22 cellular contexts compared by ENCODE assay signal in genomic region chr6:142518761-142519160, GRCh38.
DNase-seq lines count a peak whose midpoint lies in the region; ATAC-seq, FAIRE-seq and TF ChIP-seq lines count a peak whose summit lies in the region.
"Had no signal": no experiment of that assay in that cellular context is flagged by ENCODE, and none has a peak within 500 bp of the region (broad histone marks: within the 10 kb centered on the region; RNA-seq: fewer than 3 reads in every experiment).

No MANE protein-coding gene starts in this region.

- no peak overlapping the region for H3K4me3 ChIP-seq in mammary epithelial cell (replicated peaks in 1 of 3; ENCODE audit: insufficient read depth in 1 of 3, low read depth in 2 of 3, low read length in 3 of 3)
- no peak overlapping the region for H3K4me3 ChIP-seq in breast epithelium
- no peak overlapping the region for H3K4me3 ChIP-seq in bronchial epithelial cell (ENCODE audit: low read depth, low read length)
- H3K4me3 ChIP-seq: SK-N-MC had no signal

- TF ChIP-seq CTCF in mammary epithelial cell (conservative IDR thresholded peaks at IDR 0.05 in 1 of 2, IDR thresholded peaks at IDR 0.05 in 1 of 2; ENCODE audit: extremely low read depth in 1 of 2, insufficient read depth in 1 of 2, low read depth in 1 of 2, low read length in 2 of 2): no peak
- TF ChIP-seq CTCF in breast epithelium (IDR thresholded peaks at IDR 0.05): no peak
- TF ChIP-seq CTCF in bronchial epithelial cell (IDR thresholded peaks at IDR 0.05; ENCODE audit: insufficient read depth, low read length, severe bottlenecking): no peak

- H3K27ac Mint-ChIP-seq in T-cell: no peak overlapping the region
- H3K27ac Mint-ChIP-seq: B cell; CD4-positive, alpha-beta T cell had no signal

- H3K36me3 ChIP-seq in mammary epithelial cell (ENCODE audit: insufficient read depth, low read length): no peaks in the 10 kb centered on the region
- no peaks in the 10 kb centered on the region for H3K36me3 ChIP-seq in breast epithelium
- no peaks in the 10 kb centered on the region for H3K36me3 ChIP-seq in bronchial epithelial cell (ENCODE audit: control insufficient read depth, insufficient read depth, low read length)

- ATAC-seq in T-cell (replicated peaks in 1 of 4) (no peak), GM21447 (IDR thresholded peaks at IDR 0.05; ENCODE audit: unreplicated experiment) (no peak), HG02973 (IDR thresholded peaks at IDR 0.05; ENCODE audit: unreplicated experiment) (no peak)

- no peaks in the 10 kb centered on the region for H3K27me3 ChIP-seq in mammary epithelial cell (ENCODE audit: insufficient read depth, low read length)
- no peaks in the 10 kb centered on the region for H3K27me3 ChIP-seq in breast epithelium
- H3K27me3 ChIP-seq in bronchial epithelial cell (ENCODE audit: control insufficient read depth, insufficient read depth, low read length): no peaks in the 10 kb centered on the region

- H3K4me1 ChIP-seq in mammary epithelial cell (ENCODE audit: insufficient read depth, low read length) (peaks cover 9% of the 10 kb centered on the region), breast epithelium (no peaks in the 10 kb centered on the region)

- H3K27me3 Mint-ChIP-seq in T-cell: peaks cover 0 to 1% of the 10 kb centered on the region in 2 donors
- H3K27me3 Mint-ChIP-seq: CD4-positive, alpha-beta T cell had no signal

- FAIRE-seq in bronchial epithelial cell (lab: Jason Lieb, UNC): peak; percentile 7
- FAIRE-seq: G401.6, GM18507 had no signal

- no peaks in the 10 kb centered on the region for H3K36me3 Mint-ChIP-seq in T-cell

- peak overlapping the region; percentile 92 for H2AFZ ChIP-seq in mammary epithelial cell (ENCODE audit: low read depth, low read length)

- in situ Hi-C loops in mammary epithelial cell (cut with MboI; ENCODE audit: low sequenced_read_pairs in 2 of 2): no loop called here

- H3K4me2 ChIP-seq in mammary epithelial cell (ENCODE audit: insufficient read depth, low read depth, low read length): peak overlapping the region; percentile 37

- no peaks in the 10 kb centered on the region for H3K79me2 ChIP-seq in mammary epithelial cell (ENCODE audit: insufficient read depth, low read length)

- 16% methylated on average over 4 of the region's 4 CpGs for WGBS in mammary epithelial cell (ENCODE audit: low coverage, missing lambda C conversion rate)

- no peak overlapping the region for H3K9ac ChIP-seq in mammary epithelial cell (ENCODE audit: insufficient read depth, low read length)

- H3K4me1 Mint-ChIP-seq in T-cell: peaks cover 0 to 19% (median 0%) of the 10 kb centered on the region in 3 donors
- H3K4me1 Mint-ChIP-seq: B cell had no signal

- no TSS peak for BruUV-seq in mammary epithelial cell (replicated peaks; lab: Mats Ljungman, UMichigan)

- no peaks in the 10 kb centered on the region for H4K20me1 ChIP-seq in mammary epithelial cell (ENCODE audit: insufficient read depth, low read length)

- no peak overlapping the region for H3K27ac ChIP-seq in mammary epithelial cell (ENCODE audit: insufficient read depth, low read depth, low read length)
- H3K27ac ChIP-seq in breast epithelium: no peak overlapping the region
- H3K27ac ChIP-seq: SK-N-MC had no signal

- TF ChIP-seq POLR2A in breast epithelium (IDR thresholded peaks at IDR 0.05): no peak

- POLR2A ChIA-PET in T-cell (lab: Charles Lee): no interaction called here

- H3K4me3 Mint-ChIP-seq in T-cell: no peak overlapping the region
- H3K4me3 Mint-ChIP-seq: B cell; CD4-positive, alpha-beta T cell had no signal

- intact Hi-C loops in mammary epithelial cell (cut with micrococcal nuclease): no loop called here
- intact Hi-C loops in breast epithelium (cut with DNase I; ENCODE audit: low total_unique reads): no loop called here

- DNase-seq in mammary epithelial cell (no peak), breast epithelium (ENCODE audit: low spot score in 2 of 2) (no peak), NCI-H82 (lab: John Stamatoyannopoulos, UW) (peak; percentile 95), bronchial epithelial cell (ENCODE audit: low read depth) (no peak), T-cell (no peak)
- no peak for DNase-seq in activated effector memory CD4-positive, alpha-beta T cell treated with Interleukin-2 at 50 U/mL for 16 hours
- DNase-seq: CD4-positive, alpha-beta T cell; COR-L47; Karpas-422; MV-4-11; NCI-H2081 treated with DMSO at 0.1 percent for 48 hours; NCI-H226; OCI-M1; Right ventricle myocardium superior; SW 1271; T-helper 2 cell had no signal

- CTCF ChIA-PET in mammary epithelial cell (lab: Charles Lee; ENCODE audit: low non-redundant PET) (interaction anchor here (0.7 to 0.8 kb wide), 2 partner anchors 44 to 155 kb away, joined by 3 to 8 read pairs; no protein-coding TSS in a partner anchor), T-cell (lab: Charles Lee) (no interaction called here)

- peaks cover 4 to 18% (median 5%) of the 10 kb centered on the region in 3 donors for H3K9me3 Mint-ChIP-seq in T-cell

- dilution Hi-C loops in mammary epithelial cell (cut with HindIII; ENCODE audit: low sequenced_read_pairs): no loop called here

- H3K9me3 ChIP-seq in mammary epithelial cell (replicated peaks; ENCODE audit: insufficient read depth, low read length) (no peaks in the 10 kb centered on the region), breast epithelium (peaks cover 0 to 3% of the 10 kb centered on the region in 2 donors)
